Comparison of ENCODE assay signal across 15 cellular contexts in the genomic region with DNA sequence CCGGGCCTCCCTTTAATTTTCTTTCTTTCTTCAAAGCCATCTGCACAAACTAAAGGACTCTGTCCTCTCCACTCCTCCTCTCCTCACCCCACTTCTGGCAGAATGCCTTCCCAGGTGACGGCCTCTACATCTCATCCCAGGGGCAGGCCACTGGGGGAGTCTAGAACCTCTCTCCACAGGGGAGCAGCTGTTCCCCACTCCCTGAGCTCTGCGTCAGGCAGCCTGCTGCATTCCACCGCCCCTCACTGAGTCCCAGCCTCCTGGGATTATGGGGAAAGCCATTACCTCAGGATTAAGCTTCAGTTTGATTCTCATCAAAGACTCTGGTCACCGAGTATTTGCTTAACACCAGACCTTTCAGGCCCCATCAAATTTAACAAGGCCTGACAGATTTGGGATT.
A peak's percentile ranks its signal among the peaks of the same experiment; 100 is the strongest.
DNase-seq lines count a peak whose midpoint lies in the region; ATAC-seq and TF ChIP-seq lines count a peak whose summit lies in the region.
"Had no signal": no experiment of that assay in that cellular context is flagged by ENCODE, and none has a peak within 500 bp of the region (broad histone marks: within the 10 kb centered on the region; RNA-seq: fewer than 3 reads in every experiment).

No MANE protein-coding gene starts in this region.

- intact Hi-C loops in Right ventricle myocardium inferior (cut with DNase I): no loop called here

- ATAC-seq in Right ventricle myocardium inferior: no peak

- H3K36me3 Mint-ChIP-seq in neural crest cell (ENCODE audit: low read depth): no peaks in the 10 kb centered on the region
- H3K36me3 Mint-ChIP-seq: CD8-positive, alpha-beta memory T cell had no signal

- no peaks in the 10 kb centered on the region for H3K9me3 Mint-ChIP-seq in neural crest cell
- H3K9me3 Mint-ChIP-seq: CD8-positive, alpha-beta memory T cell had no signal

- peak overlapping the region; percentile 65 for H3K27ac Mint-ChIP-seq in neural crest cell (ENCODE audit: unreplicated experiment)

- H3K27me3 Mint-ChIP-seq in neural crest cell (ENCODE audit: low read depth): peaks cover 36% of the 10 kb centered on the region

- TF ChIP-seq CTCF in neural crest cell (conservative IDR thresholded peaks at IDR 0.05): no peak

- H3K4me1 Mint-ChIP-seq in neural crest cell: no peaks in the 10 kb centered on the region
- H3K4me1 Mint-ChIP-seq: CD8-positive, alpha-beta memory T cell had no signal

- H3K4me3 Mint-ChIP-seq in neural crest cell: no peak overlapping the region
- H3K4me3 Mint-ChIP-seq: CD8-positive, alpha-beta memory T cell had no signal

- DNase-seq in NCI-H146 (lab: John Stamatoyannopoulos, UW): peak; percentile 24
- DNase-seq in NCI-H146 treated with DMSO at 0.1 percent for 48 hours (lab: John Stamatoyannopoulos, UW; ENCODE audit: unreplicated experiment): no peak
- DNase-seq in NCI-H2171 (lab: John Stamatoyannopoulos, UW): peak; percentile 43
- DNase-seq in SK-N-DZ (ENCODE audit: low spot score): peak; percentile 12
- DNase-seq in neural crest cell (ENCODE audit: low read depth, low spot score): no peak
- no peak for DNase-seq in GM19238 (ENCODE audit: insufficient read length, low spot score)
- no peak for DNase-seq in hypothalamus (lab: John Stamatoyannopoulos, UW)
- no peak for DNase-seq in Right ventricle myocardium inferior (ENCODE audit: missing footprints)
- DNase-seq: 8988T; CD8-positive, alpha-beta memory T cell; H7; NCI-H1930; NCI-H2227 treated with DMSO at 0.1 percent for 48 hours; SK-N-SH; T-helper 1 cell had no signal

Comparison
In these comparisons a context has a peak if more than half of its experiments do, and no peak if none do; other contexts are left out.
1. DNase-seq: peak in NCI-H146 (single experiment), NCI-H2171 (single experiment) and SK-N-DZ (single experiment); none in NCI-H146 treated with DMSO at 0.1 percent for 48 hours (single experiment), neural crest cell (single experiment), GM19238 (single experiment), hypothalamus (0 of 51) and Right ventricle myocardium inferior (single experiment).